In the genomic region with DNA sequence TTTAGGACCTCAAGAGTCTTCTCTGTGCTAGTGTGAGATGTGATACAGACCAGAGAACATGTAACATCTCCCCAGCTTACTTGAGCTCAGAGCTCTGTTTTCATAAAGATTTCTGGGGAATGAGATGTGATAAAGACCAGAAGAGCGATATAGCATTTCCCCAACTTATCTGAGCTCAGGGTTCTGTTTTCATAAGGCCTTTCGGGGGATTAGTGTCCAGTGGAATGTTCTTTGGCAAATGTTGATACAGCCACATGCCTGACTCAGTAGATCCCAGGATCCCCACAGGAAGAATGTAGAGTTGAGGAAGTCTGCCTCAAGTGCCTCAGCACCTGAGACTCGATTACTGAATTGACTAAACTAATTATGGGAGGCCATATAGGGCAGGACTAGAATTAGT, we compare ENCODE assay signal across 18 cellular contexts. TPM values are rescaled to one million over a fixed set of nuclear protein-coding genes. Genes with fewer than 3 reads are reported as not detected.
DNase-seq lines count a peak whose midpoint lies in the region; ATAC-seq and TF ChIP-seq lines count a peak whose summit lies in the region.
"Had no signal": no experiment of that assay in that cellular context is flagged by ENCODE, and none has a peak within 500 bp of the region (broad histone marks: within the 10 kb centered on the region; RNA-seq: fewer than 3 reads in every experiment).

No MANE protein-coding gene starts in this region.

- H3K27ac Mint-ChIP-seq in dendritic cell treated with granulocyte-macrophage colony-stimulating factor and Interleukin-4, amounts not matched to agents 40 ng/mL and 50 ng/mL, for 4 days, result peak overlapping the region; percentile 52
- H3K27ac Mint-ChIP-seq in activated CD4-positive, alpha-beta memory T cell treated with anti-CD3 and anti-CD28 coated beads, Interleukin-2, amount 10 ng/mL, durations not matched to agents 7 days and 5 days, result no peak overlapping the region
- H3K27ac Mint-ChIP-seq: activated naive CD8-positive, alpha-beta T cell; GM23338; T-cell had no signal

- H3K27me3 ChIP-seq in osteoblast (ENCODE audit: insufficient read depth, low read length) (no peaks in the 10 kb centered on the region), right cardiac atrium (ENCODE audit: control insufficient read depth, insufficient read depth) (no peaks in the 10 kb centered on the region)

- TF ChIP-seq CTCF in osteoblast (IDR thresholded peaks at IDR 0.05; ENCODE audit: extremely low read depth, low read depth, low read length), result no peak

- no peaks in the 10 kb centered on the region for H3K36me3 Mint-ChIP-seq in dendritic cell treated with granulocyte-macrophage colony-stimulating factor and Interleukin-4, amounts not matched to agents 40 ng/mL and 50 ng/mL, for 4 days (ENCODE audit: low read depth)
- peaks cover 6% of the 10 kb centered on the region for H3K36me3 Mint-ChIP-seq in activated CD4-positive, alpha-beta memory T cell treated with anti-CD3 and anti-CD28 coated beads, Interleukin-2, amount 10 ng/mL, durations not matched to agents 7 days and 5 days (ENCODE audit: low read depth)
- H3K36me3 Mint-ChIP-seq: activated naive CD8-positive, alpha-beta T cell; T-cell had no signal

- WGBS in right cardiac atrium, result 59% methylated on average over 3 of the region's 3 CpGs

- peak overlapping the region; percentile 20 for H3K4me2 ChIP-seq in osteoblast (ENCODE audit: insufficient read depth, low read length)
- H3K4me2 ChIP-seq: GM23338 had no signal

- DNase-seq in ELR (ENCODE audit: low read depth) (peak; percentile 45), OCI-M2 (lab: John Stamatoyannopoulos, UW; ENCODE audit: unreplicated experiment) (peak; percentile 71), osteoblast (ENCODE audit: insufficient read length, low spot score, missing footprints) (peak; percentile 78), right cardiac atrium (no peak)
- DNase-seq in activated CD4-positive, alpha-beta memory T cell treated with anti-CD3 and anti-CD28 coated beads, Interleukin-2, amount 10 ng/mL, durations not matched to agents 7 days and 5 days, result no peak
- DNase-seq: activated T-cell treated with anti-CD3 and anti-CD28 coated beads, Interleukin-2, amount 50 U/mL, for 1 hour; DMS53; mammary epithelial cell; NCI-H1930; NCI-H524; small intestine; T-cell had no signal

- H3K36me3 ChIP-seq in osteoblast (ENCODE audit: insufficient read depth, low read length), result no peaks in the 10 kb centered on the region

- peak overlapping the region; percentile 21 for H3K27ac ChIP-seq in osteoblast (ENCODE audit: low read depth, low read length)
- no peak overlapping the region for H3K27ac ChIP-seq in right cardiac atrium (ENCODE audit: low read length)

- no peak overlapping the region for H3K4me3 ChIP-seq in osteoblast (ENCODE audit: insufficient read depth, low read length)
- no peak overlapping the region for H3K4me3 ChIP-seq in right cardiac atrium (ENCODE audit: low read length)
- H3K4me3 ChIP-seq: GM23338 had no signal

- H2AFZ ChIP-seq in osteoblast (ENCODE audit: low read length), result peak overlapping the region; percentile 11
- H2AFZ ChIP-seq: GM23338 had no signal

- H3K9me3 Mint-ChIP-seq in dendritic cell treated with granulocyte-macrophage colony-stimulating factor and Interleukin-4, amounts not matched to agents 40 ng/mL and 50 ng/mL, for 4 days, result no peaks in the 10 kb centered on the region
- peaks cover 3% of the 10 kb centered on the region for H3K9me3 Mint-ChIP-seq in activated CD4-positive, alpha-beta memory T cell treated with anti-CD3 and anti-CD28 coated beads, Interleukin-2, amount 10 ng/mL, durations not matched to agents 7 days and 5 days
- H3K9me3 Mint-ChIP-seq: T-cell had no signal

- no peaks in the 10 kb centered on the region for H3K79me2 ChIP-seq in osteoblast (ENCODE audit: insufficient read depth, low read length)

- no peaks in the 10 kb centered on the region for H3K27me3 Mint-ChIP-seq in dendritic cell treated with granulocyte-macrophage colony-stimulating factor and Interleukin-4, amounts not matched to agents 40 ng/mL and 50 ng/mL, for 4 days
- H3K27me3 Mint-ChIP-seq in activated CD4-positive, alpha-beta memory T cell treated with anti-CD3 and anti-CD28 coated beads, Interleukin-2, amount 10 ng/mL, durations not matched to agents 7 days and 5 days, result no peaks in the 10 kb centered on the region
- H3K27me3 Mint-ChIP-seq: activated naive CD8-positive, alpha-beta T cell; T-cell had no signal

- intact Hi-C loops in dendritic cell treated with granulocyte-macrophage colony-stimulating factor and Interleukin-4, amounts not matched to agents 40 ng/mL and 50 ng/mL, for 4 days (cut with micrococcal nuclease), result no loop called here
- intact Hi-C loops in right cardiac atrium (cut with DNase I), result no loop called here

- H3K4me1 Mint-ChIP-seq in dendritic cell treated with granulocyte-macrophage colony-stimulating factor and Interleukin-4, amounts not matched to agents 40 ng/mL and 50 ng/mL, for 4 days (ENCODE audit: low read depth), result peaks cover 68% of the 10 kb centered on the region
- peaks cover 57% of the 10 kb centered on the region for H3K4me1 Mint-ChIP-seq in activated CD4-positive, alpha-beta memory T cell treated with anti-CD3 and anti-CD28 coated beads, Interleukin-2, amount 10 ng/mL, durations not matched to agents 7 days and 5 days

- POLR2A ChIA-PET in activated CD4-positive, alpha-beta memory T cell treated with anti-CD3 and anti-CD28 coated beads, Interleukin-2, amount 10 ng/mL, durations not matched to agents 7 days and 5 days (lab: Charles Lee), result interaction anchor here (1.3 to 1.4 kb wide), 2 partner anchors 16 to 20 kb away, joined by 3 to 4 read pairs; no protein-coding TSS in a partner anchor

- no peaks in the 10 kb centered on the region for H4K20me1 ChIP-seq in osteoblast (ENCODE audit: insufficient read depth, low read length)

- H3K4me1 ChIP-seq in osteoblast (ENCODE audit: insufficient read depth, low read length), result peaks cover 45% of the 10 kb centered on the region
- H3K4me1 ChIP-seq in right cardiac atrium (ENCODE audit: control insufficient read depth, insufficient read depth, low read length), result peaks cover 4% of the 10 kb centered on the region

- no peak overlapping the region for H3K4me3 Mint-ChIP-seq in dendritic cell treated with granulocyte-macrophage colony-stimulating factor and Interleukin-4, amounts not matched to agents 40 ng/mL and 50 ng/mL, for 4 days
- no peak overlapping the region for H3K4me3 Mint-ChIP-seq in activated CD4-positive, alpha-beta memory T cell treated with anti-CD3 and anti-CD28 coated beads, Interleukin-2, amount 10 ng/mL, durations not matched to agents 7 days and 5 days
- H3K4me3 Mint-ChIP-seq: activated naive CD8-positive, alpha-beta T cell; CD14-positive monocyte; GM23338; T-cell had no signal

- CTCF ChIA-PET in activated CD4-positive, alpha-beta memory T cell treated with anti-CD3 and anti-CD28 coated beads, Interleukin-2, amount 10 ng/mL, durations not matched to agents 7 days and 5 days (lab: Charles Lee), result interaction anchor here (1.5 to 3.2 kb wide), 2 partner anchors 20 to 85 kb away, joined by 5 to 22 read pairs; no protein-coding TSS in a partner anchor

- ATAC-seq in HG03432 (IDR thresholded peaks at IDR 0.05; ENCODE audit: unreplicated experiment) (no peak), right cardiac atrium (no peak)
- ATAC-seq: activated CD4-positive, CD25-positive, alpha-beta regulatory T cell treated with anti-CD3 and anti-CD28 coated beads, Interleukin-2, amount 50 U/mL, for 24 hours; GM23338; T-cell had no signal

- H3K9me3 ChIP-seq in osteoblast (ENCODE audit: low read depth, low read length) (no peaks in the 10 kb centered on the region), right cardiac atrium (ENCODE audit: control insufficient read depth, low read length) (no peaks in the 10 kb centered on the region)

RNA-seq across cellular contexts. Expression of gene TOP1, which starts 18.7 kb away (rescaled TPM):
- total RNA-seq in osteoblast, result 9.4 and 10.5 TPM in 2 replicates
- 10 to 100 TPM; 67.5 to 68.0 TPM for total RNA-seq in activated CD4-positive, alpha-beta memory T cell treated with anti-CD3 and anti-CD28 coated beads, Interleukin-2, amount 10 ng/mL, durations not matched to agents 7 days and 5 days
- total RNA-seq in right cardiac atrium, result 10 to 100 TPM; 24.6 to 30.7 (median 28.8) TPM
- polyA plus RNA-seq in right cardiac atrium, result 16.7 TPM

Comparison
In these comparisons a context has a peak if more than half of its experiments do, and no peak if none do; other contexts are left out.
1. DNase-seq: peak in ELR (single experiment), OCI-M2 (single experiment) and osteoblast (single experiment); none in activated CD4-positive, alpha-beta memory T cell treated with anti-CD3 and anti-CD28 coated beads, Interleukin-2, amount 10 ng/mL, durations not matched to agents 7 days and 5 days (single experiment) and right cardiac atrium (0 of 3).